Comparison of ENCODE assay signal across 8 cellular contexts in the genomic region with DNA sequence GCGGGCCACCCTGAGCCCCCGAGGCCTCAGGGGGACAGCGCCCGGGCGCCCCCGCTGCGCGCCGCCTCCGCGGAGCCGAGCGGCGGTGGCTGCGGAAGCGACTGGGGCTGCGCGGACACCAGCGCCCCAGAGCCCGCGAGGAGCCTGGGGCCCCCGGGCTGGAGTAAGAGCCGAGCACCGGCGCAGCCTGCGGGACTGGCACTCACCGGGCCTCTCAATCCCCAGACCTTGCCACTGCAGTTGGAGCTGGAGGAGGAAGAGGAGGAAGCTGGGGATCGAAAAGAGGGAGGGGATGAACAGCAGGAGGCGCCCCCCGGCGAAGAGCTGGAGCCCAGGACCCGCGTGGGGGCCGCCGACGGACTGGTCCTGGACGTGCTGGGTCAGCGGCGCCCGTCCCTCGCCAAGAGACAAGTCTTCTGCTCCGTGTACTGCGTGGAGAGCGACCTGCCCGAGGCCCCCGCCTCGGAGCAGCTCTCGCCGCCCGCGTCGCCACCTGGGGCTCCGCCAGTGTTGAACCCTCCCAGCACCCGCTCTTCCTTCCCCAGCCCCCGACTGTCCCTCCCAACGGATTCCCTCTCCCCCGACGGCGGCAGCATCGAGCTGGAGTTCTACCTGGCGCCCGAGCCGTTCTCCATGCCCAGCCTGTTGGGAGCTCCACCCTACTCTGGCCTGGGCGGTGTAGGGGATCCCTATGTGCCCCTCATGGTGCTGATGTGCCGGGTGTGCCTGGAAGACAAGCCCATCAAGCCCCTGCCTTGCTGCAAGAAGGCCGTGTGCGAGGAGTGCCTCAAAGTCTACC. TPM values are rescaled to one million over a fixed set of nuclear protein-coding genes. Genes with fewer than 3 reads are reported as not detected.
DNase-seq lines count a peak whose midpoint lies in the region; ATAC-seq and TF ChIP-seq lines count a peak whose summit lies in the region.

No MANE protein-coding gene starts in this region.

- H3K27ac Mint-ChIP-seq in activated naive CD4-positive, alpha-beta T cell treated with anti-CD3 and anti-CD28 coated beads, Interleukin-2, amount 50 U/mL, for 72 hours, result no peak overlapping the region
- no peak overlapping the region for H3K27ac Mint-ChIP-seq in neural crest cell (ENCODE audit: unreplicated experiment)

- ATAC-seq in activated naive CD4-positive, alpha-beta T cell treated with anti-CD3 and anti-CD28 coated beads, Interleukin-2, amount 50 U/mL, for 72 hours, result peak; percentile 57
- ATAC-seq in HG03520 (IDR thresholded peaks at IDR 0.05; ENCODE audit: unreplicated experiment), result no peak

- H3K4me3 Mint-ChIP-seq in neural crest cell, result peak overlapping the region; percentile 85

- H3K9me3 Mint-ChIP-seq in activated naive CD4-positive, alpha-beta T cell treated with anti-CD3 and anti-CD28 coated beads, Interleukin-2, amount 50 U/mL, for 72 hours, result peaks cover 0 to 4% of the 10 kb centered on the region in 2 donors
- H3K9me3 Mint-ChIP-seq in neural crest cell, result no peaks in the 10 kb centered on the region

- H3K27me3 Mint-ChIP-seq in neural crest cell (ENCODE audit: low read depth), result peaks cover 3% of the 10 kb centered on the region

- H3K4me1 Mint-ChIP-seq in neural crest cell, result peaks cover 34% of the 10 kb centered on the region

- TF ChIP-seq CTCF in neural crest cell (conservative IDR thresholded peaks at IDR 0.05), result no peak

- intact Hi-C loops in head of caudate nucleus (cut with DNase I), result loop anchor here (2.0 to 10.0 kb wide), 2 partner anchors 82 to 136 kb away; no protein-coding TSS in a partner anchor

- peaks cover 0 to 7% of the 10 kb centered on the region in 2 donors for H3K36me3 Mint-ChIP-seq in activated naive CD4-positive, alpha-beta T cell treated with anti-CD3 and anti-CD28 coated beads, Interleukin-2, amount 50 U/mL, for 72 hours
- H3K36me3 Mint-ChIP-seq in neural crest cell (ENCODE audit: low read depth), result no peaks in the 10 kb centered on the region

- peak; percentile 38 for DNase-seq in NCI-H2107 treated with DMSO at 0.1 percent for 48 hours (lab: John Stamatoyannopoulos, UW; ENCODE audit: unreplicated experiment)
- DNase-seq in NCI-H2107 (lab: John Stamatoyannopoulos, UW), result no peak
- DNase-seq in HPDE6-E6E7 (ENCODE audit: extremely low spot score), result peak; percentile 31
- peak in 1 of 2 donors; percentile 21 for DNase-seq in activated naive CD4-positive, alpha-beta T cell treated with anti-CD3 and anti-CD28 coated beads, Interleukin-2, amount 50 U/mL, for 72 hours (ENCODE audit: low spot score in 2 of 2)
- DNase-seq in head of caudate nucleus, result peak in 40 of 42 donors; percentile 43 to 82 (median 61)
- peak; percentile 29 for DNase-seq in neural crest cell (ENCODE audit: low read depth, low spot score)
- DNase-seq in HT-29 (ENCODE audit: low spot score), result no peak

RNA-seq across cellular contexts. Expression of a gene that starts 0.6 kb away (rescaled TPM):
- 1 to 10 TPM in 1 of 2 donors, not detected in 1; 2.0 TPM for total RNA-seq in activated naive CD4-positive, alpha-beta T cell treated with anti-CD3 and anti-CD28 coated beads, Interleukin-2, amount 50 U/mL, for 72 hours
- 8.4 and 8.7 TPM in 2 replicates for total RNA-seq in neural crest cell
- not detected in 2 replicates for total RNA-seq in HT-29 (2014; rRNA removed; shearing (Covaris generic))

Comparison
In these comparisons a context has a peak if more than half of its experiments do, and no peak if none do; other contexts are left out.
1. DNase-seq: peak in NCI-H2107 treated with DMSO at 0.1 percent for 48 hours (single experiment), HPDE6-E6E7 (single experiment), head of caudate nucleus (40 of 42) and neural crest cell (single experiment); none in NCI-H2107 (single experiment) and HT-29 (single experiment).